21 cellular contexts compared by ENCODE assay signal in the genomic region with DNA sequence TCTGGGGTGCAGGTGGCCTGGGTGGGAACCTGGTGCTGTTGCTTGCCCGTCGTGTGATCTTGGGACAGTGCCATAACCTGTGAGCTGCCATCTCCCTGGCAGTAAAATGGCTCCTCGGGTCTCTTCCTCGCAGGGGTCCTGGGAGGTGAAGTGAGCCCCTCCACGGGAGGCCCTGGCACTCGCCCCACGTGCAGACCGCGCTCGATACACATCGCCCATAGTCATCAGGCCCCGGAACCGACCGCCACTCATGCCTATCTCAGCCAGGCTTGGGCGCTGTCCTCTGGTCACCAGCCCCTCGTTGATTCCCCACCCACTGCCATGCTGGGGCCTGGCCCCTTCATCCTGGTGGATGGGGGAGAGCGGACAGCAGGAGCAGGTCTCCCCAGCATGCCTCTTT. TPM values are rescaled to one million over a fixed set of nuclear protein-coding genes. Genes with fewer than 3 reads are reported as not detected.
DNase-seq lines count a peak whose midpoint lies in the region; ATAC-seq, FAIRE-seq and TF ChIP-seq lines count a peak whose summit lies in the region.
"Had no signal": no experiment of that assay in that cellular context is flagged by ENCODE, and none has a peak within 500 bp of the region (broad histone marks: within the 10 kb centered on the region; RNA-seq: fewer than 3 reads in every experiment).

No MANE protein-coding gene starts in this region.

- ATAC-seq in GM18870 (IDR thresholded peaks at IDR 0.05; ENCODE audit: unreplicated experiment): no peak
- ATAC-seq: CD8-positive, alpha-beta T cell; GM12878; HCT116 had no signal

- no peak overlapping the region for H4K91ac ChIP-seq in neuronal stem cell (ENCODE audit: low read depth, low read length, poor library complexity)

- H3K27me3 ChIP-seq in neuronal stem cell (ENCODE audit: control insufficient read depth in 3 of 3, insufficient read depth in 3 of 3, low read depth in 1 of 3, low read length in 3 of 3): no peaks in the 10 kb centered on the region

- H2BK5ac ChIP-seq in neuronal stem cell (ENCODE audit: low read length): peak overlapping the region; percentile 66

- H2BK12ac ChIP-seq in neuronal stem cell (ENCODE audit: low read length): peak overlapping the region; percentile 41

- H3K27me3 Mint-ChIP-seq in CD14-positive monocyte (ENCODE audit: low read depth in 3 of 3) (peaks cover 2 to 3% (median 2%) of the 10 kb centered on the region in 3 donors), Calu3 (ENCODE audit: unreplicated experiment) (peaks cover 24% of the 10 kb centered on the region)
- H3K27me3 Mint-ChIP-seq: CD4-positive, CD25-positive, alpha-beta regulatory T cell had no signal

- CTCF ChIA-PET in Calu3 (lab: Charles Lee): no interaction called here

- H4K8ac ChIP-seq in neuronal stem cell (ENCODE audit: low read depth, low read length): peak overlapping the region; percentile 3

- TF ChIP-seq CTCF in CD14-positive monocyte (IDR thresholded peaks at IDR 0.05) (no peak), Calu3 (IDR thresholded peaks at IDR 0.05; ENCODE audit: unreplicated experiment) (no peak)

- WGBS in neuronal stem cell (ENCODE audit: extremely low coverage in 2 of 2, insufficient read length in 2 of 2, insufficient replicate concordance in 1 of 2), 2 donors: no CpG with 5 or more reads among the region's 17 CpGs

- peaks cover 2% of the 10 kb centered on the region for H3K79me1 ChIP-seq in neuronal stem cell (ENCODE audit: low read depth, low read length)

- no TSS peak for BruUV-seq in Calu3 (replicated peaks; lab: Mats Ljungman, UMichigan)

- peak overlapping the region; percentile 21 for H3K9ac ChIP-seq in neuronal stem cell (ENCODE audit: low read depth, low read length, poor library complexity)

- H2BK120ac ChIP-seq in neuronal stem cell (ENCODE audit: low read depth, low read length): peak overlapping the region; percentile 47

- no peak overlapping the region for H3K4me3 Mint-ChIP-seq in CD14-positive monocyte
- no peak overlapping the region for H3K4me3 Mint-ChIP-seq in Calu3 (ENCODE audit: low read depth, unreplicated experiment)
- H3K4me3 Mint-ChIP-seq: CD4-positive, CD25-positive, alpha-beta regulatory T cell; CD8-positive, alpha-beta T cell; GM23338; H9 had no signal

- intact Hi-C loops in CD14-positive monocyte (cut with micrococcal nuclease): no loop called here
- intact Hi-C loops in Calu3 (cut with micrococcal nuclease; ENCODE audit: unreplicated experiment): no loop called here

- H2AK5ac ChIP-seq in neuronal stem cell (ENCODE audit: low read depth, low read length): peak overlapping the region; percentile 37

- H3K4ac ChIP-seq in neuronal stem cell (ENCODE audit: low read length): no peak overlapping the region

- peak overlapping the region; percentile 85 for H3K23ac ChIP-seq in neuronal stem cell (ENCODE audit: low read depth, low read length, poor library complexity)

- DNase-seq in CD14-positive monocyte (ENCODE audit: low spot score) (peak; percentile 42), Calu3 (no peak), neuronal stem cell (ENCODE audit: low spot score) (no peak), NCI-H187 treated with DMSO at 0.1 percent for 48 hours (lab: John Stamatoyannopoulos, UW) (no peak), GM12892 (ENCODE audit: insufficient read length) (no peak)
- DNase-seq: C1 segment of cervical spinal cord; CD4-positive, CD25-positive, alpha-beta regulatory T cell; CD8-positive, alpha-beta T cell; DMS 273 treated with DMSO at 0.1 percent for 48 hours; DMS79; EL; GDM1; H9 had no signal

- no peak overlapping the region for H3K4me3 ChIP-seq in neuronal stem cell (ENCODE audit: low read length in 2 of 2)
- H3K4me3 ChIP-seq: GM12878, GM23338 had no signal

- H3K27ac ChIP-seq in neuronal stem cell (replicated peaks; ENCODE audit: low read length): no peak overlapping the region

- TF ChIP-seq POLR2A in GM12892 (IDR thresholded peaks at IDR 0.05; ENCODE audit: low read depth, low read length): no peak

- H3K14ac ChIP-seq in neuronal stem cell (ENCODE audit: low read length): peak overlapping the region; percentile 56

- H3K18ac ChIP-seq in neuronal stem cell (ENCODE audit: low read length): peak overlapping the region; percentile 38

- H3K27ac Mint-ChIP-seq in CD14-positive monocyte (peak overlapping the region in 1 of 7 donors; percentile 58), Calu3 (ENCODE audit: unreplicated experiment) (peak overlapping the region; percentile 29)
- H3K27ac Mint-ChIP-seq: CD4-positive, CD25-positive, alpha-beta regulatory T cell; CD8-positive, alpha-beta T cell; GM23338 had no signal

- peaks cover 0 to 3% of the 10 kb centered on the region in 2 donors for H3K4me1 ChIP-seq in neuronal stem cell (ENCODE audit: control insufficient read depth in 2 of 2, insufficient read depth in 1 of 2, low read depth in 1 of 2, low read length in 2 of 2)

- H3K9me3 ChIP-seq in neuronal stem cell (replicated peaks in 1 of 2; ENCODE audit: control insufficient read depth in 2 of 2, insufficient read depth in 1 of 2, low read depth in 1 of 2, low read length in 2 of 2): no peaks in the 10 kb centered on the region
- H3K9me3 ChIP-seq: Caco-2 had no signal

- H3K9me3 Mint-ChIP-seq in CD14-positive monocyte (no peaks in the 10 kb centered on the region), Calu3 (ENCODE audit: low read depth, unreplicated experiment) (no peaks in the 10 kb centered on the region)
- H3K9me3 Mint-ChIP-seq: CD8-positive, alpha-beta T cell; GM23338; H9 had no signal

- no peak overlapping the region for H2BK15ac ChIP-seq in neuronal stem cell (ENCODE audit: low read length)

- H3K4me1 Mint-ChIP-seq in CD14-positive monocyte (no peaks in the 10 kb centered on the region), Calu3 (ENCODE audit: low read depth, unreplicated experiment) (peaks cover 19% of the 10 kb centered on the region)

- H3K36me3 Mint-ChIP-seq in CD14-positive monocyte: peaks cover 5 to 8% of the 10 kb centered on the region in 2 donors
- H3K36me3 Mint-ChIP-seq in Calu3 (ENCODE audit: insufficient read depth, unreplicated experiment): peaks cover 22% of the 10 kb centered on the region
- H3K36me3 Mint-ChIP-seq: CD4-positive, CD25-positive, alpha-beta regulatory T cell; CD8-positive, alpha-beta T cell had no signal

- H2AFZ ChIP-seq in neuronal stem cell (ENCODE audit: low read length): no peak overlapping the region
- H2AFZ ChIP-seq: GM23338 had no signal

- H3K4me2 ChIP-seq in neuronal stem cell (ENCODE audit: insufficient read depth, low read length, poor library complexity, severe bottlenecking): no peak overlapping the region
- H3K4me2 ChIP-seq: GM23338 had no signal

- no peaks in the 10 kb centered on the region for H3K36me3 ChIP-seq in neuronal stem cell (replicated peaks in 1 of 2; ENCODE audit: control insufficient read depth in 2 of 2, insufficient read depth in 2 of 2, low read length in 2 of 2)

- no peak for FAIRE-seq in GM12892 (lab: Jason Lieb, UNC)
- FAIRE-seq: D721Med, GM12878, GM18507, GM19239 had no signal

RNA-seq across cellular contexts. Expression of gene OSGIN1, which starts 21.5 kb away (rescaled TPM):
- 1 to 10 TPM; 1.8 to 4.0 TPM for polyA plus RNA-seq in CD14-positive monocyte
- total RNA-seq in Calu3 (2022): 13.9 and 15.6 TPM in 2 replicates
- 0.20 TPM for polyA plus RNA-seq in neuronal stem cell (2013, experiment 1 of 2)
- polyA plus RNA-seq in neuronal stem cell (2013, experiment 2 of 2): 0.25 TPM
- polyA plus RNA-seq in GM12892 (2012; ENCODE audit: missing spikeins): 0.13 TPM

RNA-seq across cellular contexts. Expression of gene MLYCD, which starts 32.6 kb away (rescaled TPM):
- 1 to 10 TPM; 1.2 to 1.3 TPM for polyA plus RNA-seq in CD14-positive monocyte
- total RNA-seq in Calu3 (2022): 10.3 and 11.0 TPM in 2 replicates
- 1.1 TPM for polyA plus RNA-seq in neuronal stem cell (2013, experiment 1 of 2)
- polyA plus RNA-seq in neuronal stem cell (2013, experiment 2 of 2): 1.2 TPM
- 1.9 TPM for polyA plus RNA-seq in GM12892 (2012; ENCODE audit: missing spikeins)

RNA-seq across cellular contexts. Expression of gene NECAB2, which starts 36.5 kb away (rescaled TPM):
- 1 to 10 TPM in 1 of 2 donors, under 1 TPM in 1; 0.33 to 1.4 TPM for polyA plus RNA-seq in CD14-positive monocyte
- total RNA-seq in Calu3 (2022): 0.28 and 1.2 TPM in 2 replicates
- polyA plus RNA-seq in neuronal stem cell (2013, experiment 1 of 2): 23.1 TPM
- polyA plus RNA-seq in neuronal stem cell (2013, experiment 2 of 2): 20.8 TPM
- not detected for polyA plus RNA-seq in GM12892 (2012; ENCODE audit: missing spikeins)
- total RNA-seq: CD4-positive, CD25-positive, alpha-beta regulatory T cell; CD8-positive, alpha-beta T cell; GM12878 had no signal
- polyA plus RNA-seq: CD4-positive, CD25-positive, alpha-beta regulatory T cell; GM12878 had no signal
